Comparison of ENCODE assay signal across 1 cellular context in genomic region chr5:111735829-111736228, GRCh38.
TF ChIP-seq lines count a peak whose summit lies in the region.

No MANE protein-coding gene starts in this region.

TF ChIP-seq in IMR-90, 13 proteins besides CTCF, POLR2A, EP300 and RAD21 (continued from another document):
- TF ChIP-seq SMC3 (IDR thresholded peaks at IDR 0.05; ENCODE audit: low read depth, low read length), result no peak
- TF ChIP-seq RFX5 (IDR thresholded peaks at IDR 0.05; ENCODE audit: low read depth, low read length), result no peak
- peak; percentile 19 for TF ChIP-seq RCOR1 (IDR thresholded peaks at IDR 0.05; ENCODE audit: insufficient replicate concordance, low read length)
- peak; percentile 47; the same call in 1 of the 2 replicates for TF ChIP-seq BHLHE40 (IDR thresholded peaks at IDR 0.05; ENCODE audit: low read depth, low read length)
- TF ChIP-seq MAZ (IDR thresholded peaks at IDR 0.05; ENCODE audit: borderline replicate concordance, low read depth, low read length), result peak; percentile 98
- TF ChIP-seq CHD1 (IDR thresholded peaks at IDR 0.05; ENCODE audit: low read depth, low read length), result no peak
- TF ChIP-seq CEBPB (IDR thresholded peaks at IDR 0.05; ENCODE audit: low read depth, low read length), result peak; percentile 80
- peak; percentile 95 for TF ChIP-seq MXI1 (IDR thresholded peaks at IDR 0.05; ENCODE audit: borderline replicate concordance, low read depth, low read length)
- no peak for TF ChIP-seq MAFK (IDR thresholded peaks at IDR 0.05; ENCODE audit: low read depth, low read length)
